In the genomic region with DNA sequence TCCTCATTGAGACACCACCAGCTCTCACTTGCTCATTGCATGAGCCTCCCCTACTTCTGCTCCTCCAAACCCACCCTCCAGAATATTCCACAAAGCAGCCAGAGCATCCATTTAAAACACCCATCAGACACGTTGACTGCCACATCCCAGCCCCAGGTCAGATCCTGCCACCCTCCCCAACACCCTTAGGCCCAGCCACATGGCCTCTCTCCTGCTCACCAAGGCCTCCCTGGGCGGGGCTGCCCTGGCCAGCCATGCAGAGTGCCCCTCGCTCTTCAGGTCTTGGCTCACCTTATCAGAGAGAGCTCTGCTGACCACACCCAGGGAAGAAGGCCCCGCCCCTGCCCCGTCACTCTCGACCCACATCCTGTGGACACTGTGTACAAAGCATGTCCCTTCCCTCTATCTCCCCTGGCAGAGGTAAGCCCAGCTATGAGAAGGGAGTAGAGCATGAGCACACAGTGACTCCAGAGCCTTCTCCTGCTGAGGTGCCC, we compare ENCODE assay signal across 11 cellular contexts.
A peak's percentile ranks its signal among the peaks of the same experiment; 100 is the strongest.
DNase-seq lines count a peak whose midpoint lies in the region; ATAC-seq, FAIRE-seq and TF ChIP-seq lines count a peak whose summit lies in the region.
"Had no signal": no experiment of that assay in that cellular context is flagged by ENCODE, and none has a peak within 500 bp of the region (broad histone marks: within the 10 kb centered on the region; RNA-seq: fewer than 3 reads in every experiment).

No MANE protein-coding gene starts in this region.

- peak; percentile 71 for DNase-seq in CMK (ENCODE audit: low read depth)
- peak in 71 of 76 experiments; percentile 27 to 92 (median 73) for DNase-seq in HUDEP-2 (lab: John Stamatoyannopoulos, UW; ENCODE audit: unreplicated experiment in 76 of 76)
- DNase-seq in bronchial epithelial cell (ENCODE audit: low read depth), result peak; percentile 45
- DNase-seq in naive thymus-derived CD4-positive, alpha-beta T cell, result no peak
- DNase-seq in AG08396 (ENCODE audit: low spot score), result no peak
- no peak for DNase-seq in EL
- DNase-seq in BE2C, result no peak
- DNase-seq: activated T-cell treated with anti-CD3 and anti-CD28 coated beads, Interleukin-2, amount 50 U/mL, for 24 hours; C1 segment of cervical spinal cord; lower lobe of right lung had no signal

- intact Hi-C loops in naive thymus-derived CD4-positive, alpha-beta T cell (cut with micrococcal nuclease), result no loop called here

- peaks cover 0 to 7% of the 10 kb centered on the region in 2 donors for H3K4me1 ChIP-seq in naive thymus-derived CD4-positive, alpha-beta T cell (ENCODE audit: control insufficient read depth in 2 of 2, insufficient read depth in 2 of 2, low read length in 2 of 2)
- H3K4me1 ChIP-seq in BE2C, result peaks cover 4% of the 10 kb centered on the region

- H3K4me1 Mint-ChIP-seq in naive thymus-derived CD4-positive, alpha-beta T cell, result peaks cover 5 to 22% (median 15%) of the 10 kb centered on the region in 7 donors

- H3K27me3 ChIP-seq in bronchial epithelial cell (ENCODE audit: control insufficient read depth, insufficient read depth, low read length) (no peaks in the 10 kb centered on the region), BE2C (no peaks in the 10 kb centered on the region)
- H3K27me3 ChIP-seq in naive thymus-derived CD4-positive, alpha-beta T cell (ENCODE audit: control insufficient read depth in 2 of 2, insufficient read depth in 2 of 2, low read length in 2 of 2), result no peaks in the 10 kb centered on the region

- H3K36me3 ChIP-seq in bronchial epithelial cell (ENCODE audit: control insufficient read depth, insufficient read depth, low read length) (no peaks in the 10 kb centered on the region), BE2C (no peaks in the 10 kb centered on the region)
- no peaks in the 10 kb centered on the region for H3K36me3 ChIP-seq in naive thymus-derived CD4-positive, alpha-beta T cell (ENCODE audit: control insufficient read depth in 2 of 3, insufficient read depth in 3 of 3, low read length in 3 of 3)
- H3K36me3 ChIP-seq: lower lobe of right lung had no signal

- FAIRE-seq in bronchial epithelial cell (lab: Jason Lieb, UNC), result no peak

- no peaks in the 10 kb centered on the region for H3K9me3 Mint-ChIP-seq in naive thymus-derived CD4-positive, alpha-beta T cell
- H3K9me3 Mint-ChIP-seq: activated T-cell treated with anti-CD3 and anti-CD28 coated beads, Interleukin-2, amount 50 U/mL, for 24 hours had no signal

- peak; percentile 67 for ATAC-seq in naive thymus-derived CD4-positive, alpha-beta T cell
- ATAC-seq in HG02763 (IDR thresholded peaks at IDR 0.05; ENCODE audit: unreplicated experiment), result no peak

- H3K27ac Mint-ChIP-seq in naive thymus-derived CD4-positive, alpha-beta T cell, result no peak overlapping the region
- H3K27ac Mint-ChIP-seq: activated T-cell treated with anti-CD3 and anti-CD28 coated beads, Interleukin-2, amount 50 U/mL, for 24 hours had no signal

- no peak overlapping the region for H3K4me3 ChIP-seq in bronchial epithelial cell (ENCODE audit: low read depth, low read length)
- no peak overlapping the region for H3K4me3 ChIP-seq in naive thymus-derived CD4-positive, alpha-beta T cell (ENCODE audit: low read length)
- no peak overlapping the region for H3K4me3 ChIP-seq in BE2C (ENCODE audit: low read depth, low read length)
- H3K4me3 ChIP-seq: lower lobe of right lung had no signal

- no peak for TF ChIP-seq CTCF in bronchial epithelial cell (IDR thresholded peaks at IDR 0.05; ENCODE audit: insufficient read depth, low read length, severe bottlenecking)
- no peak for TF ChIP-seq CTCF in BE2C (IDR thresholded peaks at IDR 0.05; ENCODE audit: low read depth, low read length)

- no peak overlapping the region for H3K27ac ChIP-seq in naive thymus-derived CD4-positive, alpha-beta T cell (ENCODE audit: low read depth, low read length)
- H3K27ac ChIP-seq: lower lobe of right lung had no signal

- no peaks in the 10 kb centered on the region for H3K9me3 ChIP-seq in naive thymus-derived CD4-positive, alpha-beta T cell (ENCODE audit: control insufficient read depth in 2 of 3, low read length in 3 of 3)
- H3K9me3 ChIP-seq in BE2C, result no peaks in the 10 kb centered on the region
- H3K9me3 ChIP-seq: lower lobe of right lung had no signal

- no peaks in the 10 kb centered on the region for H3K36me3 Mint-ChIP-seq in naive thymus-derived CD4-positive, alpha-beta T cell

- CTCF ChIA-PET in naive thymus-derived CD4-positive, alpha-beta T cell (lab: Charles Lee), result interaction anchor here (0.9 kb wide), 1 partner anchor 106 kb away, joined by 5 read pairs; no protein-coding TSS in a partner anchor

- POLR2A ChIA-PET in naive thymus-derived CD4-positive, alpha-beta T cell (lab: Charles Lee), result no interaction called here

- H3K4me3 Mint-ChIP-seq in naive thymus-derived CD4-positive, alpha-beta T cell, result no peak overlapping the region
- H3K4me3 Mint-ChIP-seq: activated T-cell treated with anti-CD3 and anti-CD28 coated beads, Interleukin-2, amount 50 U/mL, for 24 hours had no signal

- no peaks in the 10 kb centered on the region for H3K27me3 Mint-ChIP-seq in naive thymus-derived CD4-positive, alpha-beta T cell
- H3K27me3 Mint-ChIP-seq: activated T-cell treated with anti-CD3 and anti-CD28 coated beads, Interleukin-2, amount 50 U/mL, for 24 hours had no signal

Comparison
In these comparisons a context has a peak if more than half of its experiments do, and no peak if none do; other contexts are left out.
1. DNase-seq: peak in CMK (single experiment), HUDEP-2 (71 of 76) and bronchial epithelial cell (single experiment); none in naive thymus-derived CD4-positive, alpha-beta T cell (0 of 9), AG08396 (single experiment), EL (single experiment) and BE2C (single experiment).